20 cellular contexts compared by ENCODE assay signal in genomic region chr5:146753618-146754123, GRCh38.
DNase-seq lines count a peak whose midpoint lies in the region; ATAC-seq, FAIRE-seq and TF ChIP-seq lines count a peak whose summit lies in the region.
"Had no signal": no experiment of that assay in that cellular context is flagged by ENCODE, and none has a peak within 500 bp of the region (broad histone marks: within the 10 kb centered on the region; RNA-seq: fewer than 3 reads in every experiment).

No MANE protein-coding gene starts in this region.

- no peak for TF ChIP-seq CTCF in activated CD8-positive, alpha-beta T cell treated with anti-CD3 and anti-CD28 coated beads for 36 hours (IDR thresholded peaks at IDR 0.05)
- TF ChIP-seq CTCF in A673 (conservative IDR thresholded peaks at IDR 0.05; ENCODE audit: low read depth, low read length) = no peak

- no peak for DNase-seq in activated naive CD4-positive, alpha-beta T cell treated with anti-CD3 and anti-CD28 coated beads for 36 hours
- DNase-seq in activated naive CD4-positive, alpha-beta T cell treated with Interleukin-2 at 50 U/mL for 16 hours = no peak
- DNase-seq in NCI-H146 (lab: John Stamatoyannopoulos, UW) (peak; percentile 52), small intestine (peak; percentile 26), NCI-H2227 (lab: John Stamatoyannopoulos, UW; ENCODE audit: unreplicated experiment) (no peak), A673 (ENCODE audit: low spot score) (no peak)
- DNase-seq in activated CD8-positive, alpha-beta T cell treated with anti-CD3 and anti-CD28 coated beads for 36 hours = no peak
- DNase-seq: activated CD8-positive, alpha-beta memory T cell treated with anti-CD3 and anti-CD28 coated beads, Interleukin-2, amount 50 U/mL, for 4 hours; adrenal gland; EL; HFFc6; NCI-H524; Peyer's patch; posterior cingulate gyrus; stimulated activated CD4-positive, alpha-beta T cell treated with anti-CD3 and anti-CD28 coated beads, Interleukin-12 subunit alpha, Interleukin-12 subunit beta, amount 100 ng/mL, for 4 hours; SW 1271 had no signal

- FAIRE-seq in small intestine (lab: Jason Lieb, UNC) = no peak
- FAIRE-seq: colon had no signal

- H3K27ac ChIP-seq in small intestine (ENCODE audit: low read depth in 1 of 2, low read length in 1 of 2) (no peak overlapping the region), A673 (ENCODE audit: low read depth, low read length, poor library complexity, severe bottlenecking) (no peak overlapping the region)
- H3K27ac ChIP-seq: adrenal gland, hepatocyte had no signal

- WGBS in small intestine, 3 donors = 61 to 73% (median 62%) methylated on average over 6 of the region's 6 CpGs

- no peak overlapping the region for H3K4me3 ChIP-seq in small intestine (ENCODE audit: low read depth in 1 of 2, low read length in 2 of 2)
- H3K4me3 ChIP-seq in A673 (ENCODE audit: low read depth, low read length, poor library complexity, severe bottlenecking) = no peak overlapping the region
- H3K4me3 ChIP-seq: adrenal gland, hepatocyte, Peyer's patch had no signal

- POLR2A ChIA-PET in activated CD8-positive, alpha-beta T cell treated with anti-CD3 and anti-CD28 coated beads for 36 hours (lab: Charles Lee) = no interaction called here
- POLR2A ChIA-PET in A673 (lab: Charles Lee; ENCODE audit: low non-redundant PET) = no interaction called here

- H3K4me3 Mint-ChIP-seq in activated naive CD4-positive, alpha-beta T cell treated with anti-CD3 and anti-CD28 coated beads for 36 hours = no peak overlapping the region
- H3K4me3 Mint-ChIP-seq in activated CD8-positive, alpha-beta T cell treated with anti-CD3 and anti-CD28 coated beads for 36 hours = no peak overlapping the region
- H3K4me3 Mint-ChIP-seq: HFFc6 had no signal

- H3K36me3 ChIP-seq in small intestine (ENCODE audit: control insufficient read depth in 2 of 2, insufficient read depth in 2 of 2, low read length in 2 of 2) (no peaks in the 10 kb centered on the region), A673 (ENCODE audit: insufficient read depth, low read length, poor library complexity, severe bottlenecking) (no peaks in the 10 kb centered on the region)
- H3K36me3 ChIP-seq: adrenal gland, Peyer's patch had no signal

- no TSS peak for BruUV-seq in A673 (replicated peaks; lab: Mats Ljungman, UMichigan)

- peaks cover 40% of the 10 kb centered on the region for H3K4me1 Mint-ChIP-seq in activated naive CD4-positive, alpha-beta T cell treated with anti-CD3 and anti-CD28 coated beads for 36 hours (ENCODE audit: low read depth)
- H3K4me1 Mint-ChIP-seq in activated CD8-positive, alpha-beta T cell treated with anti-CD3 and anti-CD28 coated beads for 36 hours (ENCODE audit: low read depth) = peaks cover 41% of the 10 kb centered on the region

- intact Hi-C loops in activated naive CD4-positive, alpha-beta T cell treated with anti-CD3 and anti-CD28 coated beads for 36 hours (cut with micrococcal nuclease) = loop anchor here (5.0 kb wide), 3 partner anchors 51 to 306 kb away; partner anchors contain the start of genes PPP2R2B and TCERG1
- intact Hi-C loops in activated CD8-positive, alpha-beta T cell treated with anti-CD3 and anti-CD28 coated beads for 36 hours (cut with micrococcal nuclease) = no loop called here
- intact Hi-C loops in A673 (cut with micrococcal nuclease; ENCODE audit: unreplicated experiment) = no loop called here

- no peaks in the 10 kb centered on the region for H3K4me1 ChIP-seq in small intestine (ENCODE audit: control insufficient read depth in 2 of 2, insufficient read depth in 1 of 2, low read depth in 1 of 2, low read length in 1 of 2)
- H3K4me1 ChIP-seq in A673 (ENCODE audit: insufficient read depth, low read length, poor library complexity, severe bottlenecking) = no peaks in the 10 kb centered on the region
- H3K4me1 ChIP-seq: adrenal gland, Peyer's patch had no signal

- no peaks in the 10 kb centered on the region for H3K27me3 Mint-ChIP-seq in activated naive CD4-positive, alpha-beta T cell treated with anti-CD3 and anti-CD28 coated beads for 36 hours (ENCODE audit: low read depth)
- no peaks in the 10 kb centered on the region for H3K27me3 Mint-ChIP-seq in activated CD8-positive, alpha-beta T cell treated with anti-CD3 and anti-CD28 coated beads for 36 hours

- H3K27me3 ChIP-seq in small intestine (ENCODE audit: control insufficient read depth in 2 of 2, insufficient read depth in 2 of 2, low read length in 2 of 2) (no peaks in the 10 kb centered on the region), A673 (replicated peaks; ENCODE audit: insufficient read depth, low read depth, low read length, poor library complexity) (peaks cover 53% of the 10 kb centered on the region)
- H3K27me3 ChIP-seq: adrenal gland, hepatocyte, Peyer's patch had no signal

- H3K9me3 Mint-ChIP-seq in activated naive CD4-positive, alpha-beta T cell treated with anti-CD3 and anti-CD28 coated beads for 36 hours = peaks cover 7% of the 10 kb centered on the region
- peaks cover 11% of the 10 kb centered on the region for H3K9me3 Mint-ChIP-seq in activated CD8-positive, alpha-beta T cell treated with anti-CD3 and anti-CD28 coated beads for 36 hours

- H3K27ac Mint-ChIP-seq in activated naive CD4-positive, alpha-beta T cell treated with anti-CD3 and anti-CD28 coated beads for 36 hours = peak overlapping the region; percentile 15
- peak overlapping the region; percentile 85 for H3K27ac Mint-ChIP-seq in activated CD8-positive, alpha-beta T cell treated with anti-CD3 and anti-CD28 coated beads for 36 hours
- H3K27ac Mint-ChIP-seq: HFFc6 had no signal

- no peaks in the 10 kb centered on the region for H3K36me3 Mint-ChIP-seq in activated naive CD4-positive, alpha-beta T cell treated with anti-CD3 and anti-CD28 coated beads for 36 hours (ENCODE audit: low read depth)
- peaks cover 10% of the 10 kb centered on the region for H3K36me3 Mint-ChIP-seq in activated CD8-positive, alpha-beta T cell treated with anti-CD3 and anti-CD28 coated beads for 36 hours (ENCODE audit: low read depth)

- no peaks in the 10 kb centered on the region for H3K9me3 ChIP-seq in small intestine (ENCODE audit: control insufficient read depth, low read depth)
- H3K9me3 ChIP-seq in A673 (ENCODE audit: low read depth, low read length, poor library complexity, severe bottlenecking) = no peaks in the 10 kb centered on the region
- H3K9me3 ChIP-seq: adrenal gland, Peyer's patch had no signal

- no peak for ATAC-seq in activated CD8-positive, alpha-beta T cell treated with anti-CD3 and anti-CD28 coated beads for 36 hours
- ATAC-seq in HG03135 (IDR thresholded peaks at IDR 0.05; ENCODE audit: unreplicated experiment) = no peak
- ATAC-seq: esophagus mucosa had no signal

- CTCF ChIA-PET in activated naive CD4-positive, alpha-beta T cell treated with anti-CD3 and anti-CD28 coated beads for 36 hours (lab: Charles Lee) = interaction anchor here (1.2 kb wide), 1 partner anchor 10 kb away, joined by 3 read pairs; no protein-coding TSS in a partner anchor
- CTCF ChIA-PET in activated CD8-positive, alpha-beta T cell treated with anti-CD3 and anti-CD28 coated beads for 36 hours (lab: Charles Lee) = no interaction called here
- CTCF ChIA-PET in A673 (lab: Charles Lee) = no interaction called here

Comparison
In these comparisons a context has a peak if more than half of its experiments do, and no peak if none do; other contexts are left out.
1. DNase-seq: peak in NCI-H146 (single experiment) and small intestine (single experiment); none in activated naive CD4-positive, alpha-beta T cell treated with anti-CD3 and anti-CD28 coated beads for 36 hours (single experiment), activated naive CD4-positive, alpha-beta T cell treated with Interleukin-2 at 50 U/mL for 16 hours (single experiment), activated CD8-positive, alpha-beta T cell treated with anti-CD3 and anti-CD28 coated beads for 36 hours (single experiment), NCI-H2227 (single experiment) and A673 (single experiment).